In the genomic region with DNA sequence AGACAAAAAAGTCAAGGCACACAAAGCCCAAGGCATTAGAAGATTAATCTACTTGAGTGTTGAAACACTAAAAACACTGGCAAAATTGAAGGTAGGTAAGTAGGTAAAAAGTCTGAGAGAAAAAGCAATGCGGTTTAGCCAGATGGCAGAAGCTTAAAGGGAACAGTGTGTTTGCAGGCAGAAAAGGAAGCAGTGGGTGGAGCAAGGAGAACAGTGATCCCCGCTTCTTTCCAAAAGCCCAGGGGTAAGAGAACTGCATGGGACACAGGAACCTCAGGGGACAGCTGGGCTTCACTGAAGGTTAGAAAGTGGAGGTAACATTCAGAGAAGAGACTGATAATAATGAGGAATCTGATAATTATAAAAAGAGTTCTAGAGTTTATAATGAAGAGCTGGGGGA, we compare ENCODE assay signal across 22 cellular contexts. TPM values are rescaled to one million over a fixed set of nuclear protein-coding genes. Genes with fewer than 3 reads are reported as not detected.
"Had no signal": no experiment of that assay in that cellular context is flagged by ENCODE, and none has a peak within 500 bp of the region (broad histone marks: within the 10 kb centered on the region; RNA-seq: fewer than 3 reads in every experiment).

No MANE protein-coding gene starts in this region.

- H3K4me1 ChIP-seq: right atrium auricular region, uterus had no signal

- H3K4me3 ChIP-seq: dorsolateral prefrontal cortex, lung, right atrium auricular region, skin epidermis, stomach, thoracic aorta, uterus had no signal

- H3K36me3 ChIP-seq: uterus had no signal

- DNase-seq: activated CD4-positive, alpha-beta memory T cell treated with anti-CD3 and anti-CD28 coated beads, Interleukin-2, amount 10 ng/mL, durations not matched to agents 7 days and 5 days; activated CD4-positive, alpha-beta T cell treated with anti-CD3 and anti-CD28 coated beads for 1 hour; activated CD8-positive, alpha-beta memory T cell treated with anti-CD3 and anti-CD28 coated beads, Interleukin-2, amount 50 U/mL, for 4 hours; activated naive CD4-positive, alpha-beta T cell treated with anti-CD3 and anti-CD28 coated beads for 36 hours; amygdala; dorsolateral prefrontal cortex; left colon; naive thymus-derived CD4-positive, alpha-beta T cell; nucleus accumbens; stimulated activated CD4-positive, alpha-beta T cell treated with anti-CD3 and anti-CD28 coated beads, Interleukin-4, amount 100 ng/mL, for 4 hours; stomach; uterus had no signal

- H3K27ac Mint-ChIP-seq: activated CD4-positive, alpha-beta memory T cell treated with anti-CD3 and anti-CD28 coated beads, Interleukin-2, amount 10 ng/mL, durations not matched to agents 7 days and 5 days; activated naive CD4-positive, alpha-beta T cell treated with anti-CD3 and anti-CD28 coated beads for 36 hours had no signal

- H3K9me3 Mint-ChIP-seq: activated CD4-positive, alpha-beta memory T cell treated with anti-CD3 and anti-CD28 coated beads, Interleukin-2, amount 10 ng/mL, durations not matched to agents 7 days and 5 days; activated naive CD4-positive, alpha-beta T cell treated with anti-CD3 and anti-CD28 coated beads for 36 hours; naive thymus-derived CD4-positive, alpha-beta T cell had no signal

- H3K27me3 Mint-ChIP-seq: activated CD4-positive, alpha-beta memory T cell treated with anti-CD3 and anti-CD28 coated beads, Interleukin-2, amount 10 ng/mL, durations not matched to agents 7 days and 5 days; naive thymus-derived CD4-positive, alpha-beta T cell had no signal

- H3K27me3 ChIP-seq: dorsolateral prefrontal cortex, right atrium auricular region, stomach, uterus had no signal

- FAIRE-seq: endometrium had no signal

- H3K9me3 ChIP-seq: right atrium auricular region, stomach, thoracic aorta, uterus had no signal

- ATAC-seq: esophagus mucosa; left colon; naive thymus-derived CD4-positive, alpha-beta T cell had no signal

- H3K27ac ChIP-seq: dorsolateral prefrontal cortex, right atrium auricular region, skin epidermis, stomach, thoracic aorta, uterus had no signal

- H3K4me3 Mint-ChIP-seq: activated CD4-positive, alpha-beta memory T cell treated with anti-CD3 and anti-CD28 coated beads, Interleukin-2, amount 10 ng/mL, durations not matched to agents 7 days and 5 days; activated naive CD4-positive, alpha-beta T cell treated with anti-CD3 and anti-CD28 coated beads for 36 hours had no signal

RNA-seq across cellular contexts. Expression of gene C11orf97, which starts 34.6 kb away (rescaled TPM):
- total RNA-seq: activated CD4-positive, alpha-beta memory T cell treated with anti-CD3 and anti-CD28 coated beads, Interleukin-2, amount 10 ng/mL, durations not matched to agents 7 days and 5 days; activated naive CD4-positive, alpha-beta T cell treated with anti-CD3 and anti-CD28 coated beads for 36 hours; chondrocyte; esophagus mucosa; left colon; mononuclear cell; naive thymus-derived CD4-positive, alpha-beta T cell; posterior vena cava; right atrium auricular region; stomach; T-helper 1 cell treated with Interleukin-12 subunit alpha and Interleukin-12 subunit beta and Interleukin-4 antibody, amounts not matched to agents 30 ng/mL and 1 ng/mL, for 36 hours; thoracic aorta; uterus had no signal
- polyA plus RNA-seq: naive thymus-derived CD4-positive, alpha-beta T cell; stomach had no signal
